22 cellular contexts compared by ENCODE assay signal in the genomic region with DNA sequence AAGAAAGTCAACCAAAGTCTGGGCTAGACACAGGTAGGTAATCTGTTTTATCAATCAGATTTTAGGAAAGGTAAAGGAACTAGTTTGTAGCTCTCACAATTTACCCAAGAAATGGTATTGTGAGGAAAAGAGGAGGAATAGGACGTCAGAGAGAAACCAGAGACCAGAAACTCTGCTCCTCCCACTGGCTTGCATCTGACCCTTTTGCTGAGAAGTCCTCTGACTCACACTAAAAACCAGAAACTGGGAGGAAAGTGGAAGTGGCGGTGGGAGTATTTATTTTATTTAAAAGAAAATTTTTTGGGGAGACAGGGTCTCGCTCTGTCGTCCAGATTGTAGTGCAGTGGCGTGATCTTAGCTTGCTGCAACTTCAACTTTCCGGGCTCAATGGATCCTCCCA. TPM values are rescaled to one million over a fixed set of nuclear protein-coding genes. Genes with fewer than 3 reads are reported as not detected.
DNase-seq lines count a peak whose midpoint lies in the region; ATAC-seq lines count a peak whose summit lies in the region.
"Had no signal": no experiment of that assay in that cellular context is flagged by ENCODE, and none has a peak within 500 bp of the region (broad histone marks: within the 10 kb centered on the region; RNA-seq: fewer than 3 reads in every experiment).

No MANE protein-coding gene starts in this region.

- H3K4me1 Mint-ChIP-seq in activated naive CD4-positive, alpha-beta T cell treated with anti-CD3 and anti-CD28 coated beads for 36 hours (ENCODE audit: low read depth): peaks cover 12% of the 10 kb centered on the region
- peaks cover 4% of the 10 kb centered on the region for H3K4me1 Mint-ChIP-seq in activated CD8-positive, alpha-beta memory T cell treated with anti-CD3 and anti-CD28 coated beads, Interleukin-2, amount 10 ng/mL, durations not matched to agents 7 days and 5 days

- peaks cover 9% of the 10 kb centered on the region for H3K4me1 ChIP-seq in adipocyte (ENCODE audit: control insufficient read depth, insufficient read depth, low read length)
- H3K4me1 ChIP-seq: colonic mucosa, parathyroid adenoma had no signal

- peaks cover 32% of the 10 kb centered on the region for H3K36me3 ChIP-seq in adipocyte (ENCODE audit: control insufficient read depth, insufficient read depth, low read length, severe bottlenecking)
- H3K36me3 ChIP-seq: colonic mucosa had no signal

- no peaks in the 10 kb centered on the region for H3K9me3 Mint-ChIP-seq in activated naive CD4-positive, alpha-beta T cell treated with anti-CD3 and anti-CD28 coated beads for 36 hours
- no peaks in the 10 kb centered on the region for H3K9me3 Mint-ChIP-seq in activated CD8-positive, alpha-beta memory T cell treated with anti-CD3 and anti-CD28 coated beads, Interleukin-2, amount 10 ng/mL, durations not matched to agents 7 days and 5 days (ENCODE audit: low read depth)
- H3K9me3 Mint-ChIP-seq: stimulated activated naive B cell treated with anti-CD40 and anti-IgM and Interleukin-4, amounts not matched to agents 10 μg/mL and 1 μg/mL and 100 μg/mL, for 72 hours; type B pancreatic cell had no signal

- intact Hi-C loops in activated naive CD4-positive, alpha-beta T cell treated with anti-CD3 and anti-CD28 coated beads for 36 hours (cut with micrococcal nuclease): no loop called here
- intact Hi-C loops in left colon (cut with DNase I, micrococcal nuclease): no loop called here

- no peak overlapping the region for H3K4me3 ChIP-seq in adipocyte (ENCODE audit: low read length)
- H3K4me3 ChIP-seq: A549, colonic mucosa, SK-N-MC had no signal

- no peak for ATAC-seq in activated CD8-positive, alpha-beta memory T cell treated with anti-CD3 and anti-CD28 coated beads, Interleukin-2, amount 10 ng/mL, durations not matched to agents 7 days and 5 days
- ATAC-seq in HG03342 (IDR thresholded peaks at IDR 0.05; ENCODE audit: unreplicated experiment): no peak
- no peak for ATAC-seq in HG03280 (IDR thresholded peaks at IDR 0.05; ENCODE audit: unreplicated experiment)
- no peak for ATAC-seq in left colon
- ATAC-seq: A549; stimulated activated naive B cell treated with anti-CD40 and anti-IgM and Interleukin-4, amounts not matched to agents 10 μg/mL and 1 μg/mL and 100 μg/mL, for 72 hours had no signal

- peaks cover 33% of the 10 kb centered on the region for H3K36me3 Mint-ChIP-seq in activated naive CD4-positive, alpha-beta T cell treated with anti-CD3 and anti-CD28 coated beads for 36 hours (ENCODE audit: low read depth)
- peaks cover 19% of the 10 kb centered on the region for H3K36me3 Mint-ChIP-seq in activated CD8-positive, alpha-beta memory T cell treated with anti-CD3 and anti-CD28 coated beads, Interleukin-2, amount 10 ng/mL, durations not matched to agents 7 days and 5 days

- H3K4me3 Mint-ChIP-seq in activated naive CD4-positive, alpha-beta T cell treated with anti-CD3 and anti-CD28 coated beads for 36 hours: no peak overlapping the region
- no peak overlapping the region for H3K4me3 Mint-ChIP-seq in activated CD8-positive, alpha-beta memory T cell treated with anti-CD3 and anti-CD28 coated beads, Interleukin-2, amount 10 ng/mL, durations not matched to agents 7 days and 5 days
- H3K4me3 Mint-ChIP-seq: activated T-helper 1 cell treated with anti-CD3 and anti-CD28 coated beads, Interleukin-12 subunit alpha, Interleukin-12 subunit beta, Interleukin-2, Interleukin-4 antibody, amounts not matched to agents 30 ng/mL and 10 ng/mL and 1 ng/mL, durations not matched to agents 14 hours and 24 hours and 36 hours; stimulated activated naive B cell treated with anti-CD40 and anti-IgM and Interleukin-4, amounts not matched to agents 10 μg/mL and 1 μg/mL and 100 μg/mL, for 72 hours; type B pancreatic cell had no signal

- no peak overlapping the region for H3K9ac ChIP-seq in adipocyte (ENCODE audit: low read length)
- H3K9ac ChIP-seq: parathyroid adenoma had no signal

- peak overlapping the region; percentile 41 for H3K27ac Mint-ChIP-seq in activated naive CD4-positive, alpha-beta T cell treated with anti-CD3 and anti-CD28 coated beads for 36 hours
- no peak overlapping the region for H3K27ac Mint-ChIP-seq in activated CD8-positive, alpha-beta memory T cell treated with anti-CD3 and anti-CD28 coated beads, Interleukin-2, amount 10 ng/mL, durations not matched to agents 7 days and 5 days
- H3K27ac Mint-ChIP-seq: activated T-helper 1 cell treated with anti-CD3 and anti-CD28 coated beads, Interleukin-12 subunit alpha, Interleukin-12 subunit beta, Interleukin-2, Interleukin-4 antibody, amounts not matched to agents 30 ng/mL and 10 ng/mL and 1 ng/mL, durations not matched to agents 14 hours and 24 hours and 36 hours; stimulated activated naive B cell treated with anti-CD40 and anti-IgM and Interleukin-4, amounts not matched to agents 10 μg/mL and 1 μg/mL and 100 μg/mL, for 72 hours had no signal

- no peaks in the 10 kb centered on the region for H3K9me3 ChIP-seq in adipocyte (ENCODE audit: control insufficient read depth, low read length)
- H3K9me3 ChIP-seq: A549, colonic mucosa had no signal

- H3K27me3 ChIP-seq in adipocyte (replicated peaks; ENCODE audit: control insufficient read depth, insufficient read depth, low read length): no peaks in the 10 kb centered on the region
- H3K27me3 ChIP-seq: colonic mucosa had no signal

- no peaks in the 10 kb centered on the region for H3K27me3 Mint-ChIP-seq in activated naive CD4-positive, alpha-beta T cell treated with anti-CD3 and anti-CD28 coated beads for 36 hours (ENCODE audit: low read depth)
- H3K27me3 Mint-ChIP-seq in activated CD8-positive, alpha-beta memory T cell treated with anti-CD3 and anti-CD28 coated beads, Interleukin-2, amount 10 ng/mL, durations not matched to agents 7 days and 5 days: no peaks in the 10 kb centered on the region
- H3K27me3 Mint-ChIP-seq: stimulated activated naive B cell treated with anti-CD40 and anti-IgM and Interleukin-4, amounts not matched to agents 10 μg/mL and 1 μg/mL and 100 μg/mL, for 72 hours; type B pancreatic cell had no signal

- DNase-seq in activated naive CD4-positive, alpha-beta T cell treated with anti-CD3 and anti-CD28 coated beads for 36 hours: no peak
- DNase-seq in activated naive CD4-positive, alpha-beta T cell treated with anti-CD3 and anti-CD28 coated beads, Interleukin-2, amount 50 U/mL, for 16 hours: no peak
- peak; percentile 31 for DNase-seq in adipocyte (ENCODE audit: low read depth)
- peak; percentile 94 for DNase-seq in iris pigment epithelial cell (ENCODE audit: low read depth)
- no peak for DNase-seq in activated CD8-positive, alpha-beta memory T cell treated with anti-CD3 and anti-CD28 coated beads, Interleukin-2, amount 10 ng/mL, durations not matched to agents 7 days and 5 days
- no peak for DNase-seq in left colon
- DNase-seq: activated CD4-positive, alpha-beta T cell treated with anti-CD3 and anti-CD28 coated beads, Interleukin-2, amount 50 U/mL, for 1 hour; amniotic stem cell; colonic mucosa; kidney; NCI-H187; NCI-H510A treated with DMSO at 0.1 percent for 48 hours; OCI-M1; small intestine; stimulated activated naive B cell treated with anti-CD40 and anti-IgM and Interleukin-4, amounts not matched to agents 10 μg/mL and 1 μg/mL and 100 μg/mL, for 72 hours had no signal

- CTCF ChIA-PET in activated naive CD4-positive, alpha-beta T cell treated with anti-CD3 and anti-CD28 coated beads for 36 hours (lab: Charles Lee): interaction anchor here (1.1 to 3.4 kb wide), 2 partner anchors 56 to 86 kb away, joined by 3 to 13 read pairs; no protein-coding TSS in a partner anchor
- CTCF ChIA-PET in activated CD8-positive, alpha-beta memory T cell treated with anti-CD3 and anti-CD28 coated beads, Interleukin-2, amount 10 ng/mL, durations not matched to agents 7 days and 5 days (lab: Charles Lee): no interaction called here

RNA-seq across cellular contexts. Expression of a gene that starts 38.0 kb away (rescaled TPM):
- 10 to 100 TPM; 13.1 to 17.0 TPM for total RNA-seq in activated naive CD4-positive, alpha-beta T cell treated with anti-CD3 and anti-CD28 coated beads for 36 hours
- 10 to 100 TPM; 26.0 to 31.9 TPM for total RNA-seq in activated CD8-positive, alpha-beta memory T cell treated with anti-CD3 and anti-CD28 coated beads, Interleukin-2, amount 10 ng/mL, durations not matched to agents 7 days and 5 days
- total RNA-seq in left colon: 10 to 100 TPM; 22.3 to 25.6 TPM

Comparison
In these comparisons a context has a peak if more than half of its experiments do, and no peak if none do; other contexts are left out.
1. DNase-seq: peak in adipocyte (single experiment) and iris pigment epithelial cell (single experiment); none in activated naive CD4-positive, alpha-beta T cell treated with anti-CD3 and anti-CD28 coated beads for 36 hours (single experiment), activated naive CD4-positive, alpha-beta T cell treated with anti-CD3 and anti-CD28 coated beads, Interleukin-2, amount 50 U/mL, for 16 hours (single experiment), activated CD8-positive, alpha-beta memory T cell treated with anti-CD3 and anti-CD28 coated beads, Interleukin-2, amount 10 ng/mL, durations not matched to agents 7 days and 5 days (single experiment) and left colon (0 of 2).